ENCODE assay signal across 1 cellular context in genomic region chr11:2382927-2383822, GRCh38.
TF ChIP-seq lines count a peak whose summit lies in the region.

No MANE protein-coding gene starts in this region.

TF ChIP-seq in GM23338, 12 proteins besides CTCF, POLR2A, EP300 and RAD21 (continued from another document):
- TF ChIP-seq, protein P1, sequence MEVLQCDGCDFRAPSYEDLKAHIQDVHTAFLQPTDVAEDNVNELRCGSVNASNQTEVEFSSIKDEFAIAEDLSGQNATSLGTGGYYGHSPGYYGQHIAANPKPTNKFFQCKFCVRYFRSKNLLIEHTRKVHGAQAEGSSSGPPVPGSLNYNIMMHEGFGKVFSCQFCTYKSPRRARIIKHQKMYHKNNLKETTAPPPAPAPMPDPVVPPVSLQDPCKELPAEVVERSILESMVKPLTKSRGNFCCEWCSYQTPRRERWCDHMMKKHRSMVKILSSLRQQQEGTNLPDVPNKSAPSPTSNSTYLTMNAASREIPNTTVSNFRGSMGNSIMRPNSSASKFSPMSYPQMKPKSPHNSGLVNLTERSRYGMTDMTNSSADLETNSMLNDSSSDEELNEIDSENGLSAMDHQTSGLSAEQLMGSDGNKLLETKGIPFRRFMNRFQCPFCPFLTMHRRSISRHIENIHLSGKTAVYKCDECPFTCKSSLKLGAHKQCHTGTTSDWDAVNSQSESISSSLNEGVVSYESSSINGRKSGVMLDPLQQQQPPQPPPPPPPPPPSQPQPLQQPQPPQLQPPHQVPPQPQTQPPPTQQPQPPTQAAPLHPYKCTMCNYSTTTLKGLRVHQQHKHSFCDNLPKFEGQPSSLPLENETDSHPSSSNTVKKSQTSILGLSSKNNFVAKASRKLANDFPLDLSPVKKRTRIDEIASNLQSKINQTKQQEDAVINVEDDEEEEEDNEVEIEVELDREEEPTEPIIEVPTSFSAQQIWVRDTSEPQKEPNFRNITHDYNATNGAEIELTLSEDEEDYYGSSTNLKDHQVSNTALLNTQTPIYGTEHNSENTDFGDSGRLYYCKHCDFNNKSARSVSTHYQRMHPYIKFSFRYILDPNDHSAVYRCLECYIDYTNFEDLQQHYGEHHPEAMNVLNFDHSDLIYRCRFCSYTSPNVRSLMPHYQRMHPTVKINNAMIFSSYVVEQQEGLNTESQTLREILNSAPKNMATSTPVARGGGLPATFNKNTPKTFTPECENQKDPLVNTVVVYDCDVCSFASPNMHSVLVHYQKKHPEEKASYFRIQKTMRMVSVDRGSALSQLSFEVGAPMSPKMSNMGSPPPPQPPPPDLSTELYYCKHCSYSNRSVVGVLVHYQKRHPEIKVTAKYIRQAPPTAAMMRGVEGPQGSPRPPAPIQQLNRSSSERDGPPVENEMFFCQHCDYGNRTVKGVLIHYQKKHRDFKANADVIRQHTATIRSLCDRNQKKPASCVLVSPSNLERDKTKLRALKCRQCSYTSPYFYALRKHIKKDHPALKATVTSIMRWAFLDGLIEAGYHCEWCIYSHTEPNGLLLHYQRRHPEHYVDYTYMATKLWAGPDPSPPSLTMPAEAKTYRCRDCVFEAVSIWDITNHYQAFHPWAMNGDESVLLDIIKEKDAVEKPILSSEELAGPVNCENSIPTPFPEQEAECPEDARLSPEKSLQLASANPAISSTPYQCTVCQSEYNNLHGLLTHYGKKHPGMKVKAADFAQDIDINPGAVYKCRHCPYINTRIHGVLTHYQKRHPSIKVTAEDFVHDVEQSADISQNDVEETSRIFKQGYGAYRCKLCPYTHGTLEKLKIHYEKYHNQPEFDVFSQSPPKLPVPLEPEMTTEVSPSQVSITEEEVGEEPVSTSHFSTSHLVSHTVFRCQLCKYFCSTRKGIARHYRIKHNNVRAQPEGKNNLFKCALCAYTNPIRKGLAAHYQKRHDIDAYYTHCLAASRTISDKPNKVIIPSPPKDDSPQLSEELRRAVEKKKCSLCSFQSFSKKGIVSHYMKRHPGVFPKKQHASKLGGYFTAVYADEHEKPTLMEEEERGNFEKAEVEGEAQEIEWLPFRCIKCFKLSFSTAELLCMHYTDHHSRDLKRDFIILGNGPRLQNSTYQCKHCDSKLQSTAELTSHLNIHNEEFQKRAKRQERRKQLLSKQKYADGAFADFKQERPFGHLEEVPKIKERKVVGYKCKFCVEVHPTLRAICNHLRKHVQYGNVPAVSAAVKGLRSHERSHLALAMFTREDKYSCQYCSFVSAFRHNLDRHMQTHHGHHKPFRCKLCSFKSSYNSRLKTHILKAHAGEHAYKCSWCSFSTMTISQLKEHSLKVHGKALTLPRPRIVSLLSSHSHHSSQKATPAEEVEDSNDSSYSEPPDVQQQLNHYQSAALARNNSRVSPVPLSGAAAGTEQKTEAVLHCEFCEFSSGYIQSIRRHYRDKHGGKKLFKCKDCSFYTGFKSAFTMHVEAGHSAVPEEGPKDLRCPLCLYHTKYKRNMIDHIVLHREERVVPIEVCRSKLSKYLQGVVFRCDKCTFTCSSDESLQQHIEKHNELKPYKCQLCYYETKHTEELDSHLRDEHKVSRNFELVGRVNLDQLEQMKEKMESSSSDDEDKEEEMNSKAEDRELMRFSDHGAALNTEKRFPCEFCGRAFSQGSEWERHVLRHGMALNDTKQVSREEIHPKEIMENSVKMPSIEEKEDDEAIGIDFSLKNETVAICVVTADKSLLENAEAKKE (CRISPR knock-in tag; IDR thresholded peaks at IDR 0.05): no peak
- TF ChIP-seq JUNB (IDR thresholded peaks at IDR 0.05; ENCODE audit: unreplicated experiment) (no peak), CREB1 (CRISPR knock-in tag; IDR thresholded peaks at IDR 0.05; ENCODE audit: low read depth) (no peak), NANOG (IDR thresholded peaks at IDR 0.05; ENCODE audit: borderline replicate concordance) (no peak), ETS1 (IDR thresholded peaks at IDR 0.05) (no peak)
